ENCODE assay signal across 8 cellular contexts in genomic region chr2:46298272-46298521, GRCh38. TPM values are rescaled to one million over a fixed set of nuclear protein-coding genes. Genes with fewer than 3 reads are reported as not detected.
A peak's percentile ranks its signal among the peaks of the same experiment; 100 is the strongest.
DNase-seq lines count a peak whose midpoint lies in the region; ATAC-seq, FAIRE-seq and TF ChIP-seq lines count a peak whose summit lies in the region.

No MANE protein-coding gene starts in this region.

- TF ChIP-seq RAD21 in GM12878 (IDR thresholded peaks at IDR 0.05; ENCODE audit: insufficient read depth, low read depth, low read length) (no peak), liver (IDR thresholded peaks at IDR 0.05) (no peak)

- 23% methylated on average over 19 of the region's 19 CpGs for WGBS in GM12878 (ENCODE audit: insufficient coverage, insufficient replicate concordance, low lambda C conversion rate, missing lambda C conversion rate)
- WGBS in liver = under 1% methylated on average over 19 of the region's 19 CpGs

- no TSS peak for BruUV-seq in GM12878 (replicated peaks; lab: Mats Ljungman, UMichigan)

- DNase-seq in LNCaP clone FGC (ENCODE audit: low read depth) (no peak), GM12878 (ENCODE audit: low read depth, low spot score) (no peak), frontal cortex (ENCODE audit: low spot score in 2 of 2) (no peak), GM13976 (ENCODE audit: low spot score) (no peak), activated gamma-delta T cell treated with Interleukin-2 at 50 U/mL for 16 hours (no peak), NCI-H2081 treated with DMSO at 0.1 percent for 48 hours (lab: John Stamatoyannopoulos, UW) (no peak)

- in situ Hi-C loops in GM12878 (cut with MboI) (no loop called here), GM13976 (cut with MboI; ENCODE audit: low sequenced_read_pairs, unreplicated experiment) (no loop called here)

- H3K4me3 ChIP-seq in LNCaP clone FGC (ENCODE audit: low read depth, low read length) = peak overlapping the region; percentile 57
- no peak overlapping the region; the same call in 1 of the 2 replicates for H3K4me3 ChIP-seq in GM12878
- H3K4me3 ChIP-seq in liver (ENCODE audit: low read depth in 1 of 3, low read length in 3 of 3) = peak overlapping the region; percentile 72 to 93 (median 89)
- peak overlapping the region; percentile 53 to 82 for H3K4me3 ChIP-seq in stomach smooth muscle (ENCODE audit: low read length in 2 of 2)

- H3K79me2 ChIP-seq in GM12878 (ENCODE audit: control insufficient read depth, insufficient read depth, low read length) = no peaks in the 10 kb centered on the region

- RAD21 ChIA-PET in GM12878 (lab: Charles Lee; ENCODE audit: unreplicated experiment) = interaction anchor here (1.3 to 1.8 kb wide), 2 partner anchors 67 to 235 kb away, joined by 5 to 29 read pairs; no protein-coding TSS in a partner anchor

- FAIRE-seq in GM12878 (lab: Jason Lieb, UNC) = no peak
- no peak for FAIRE-seq in frontal cortex (lab: Jason Lieb, UNC)

- TF ChIP-seq CTCF in LNCaP clone FGC (IDR thresholded peaks at IDR 0.05; ENCODE audit: control insufficient read depth, extremely low read depth, insufficient read depth) (no peak), GM12878 (IDR thresholded peaks at IDR 0.05 in 2 of 3, conservative IDR thresholded peaks at IDR 0.05 in 1 of 3; ENCODE audit: control insufficient read depth in 2 of 3, extremely low read depth in 1 of 3, insufficient read depth in 1 of 3, low read depth in 3 of 3, low read length in 3 of 3) (no peak), liver (IDR thresholded peaks at IDR 0.05; ENCODE audit: low read depth, low read length, missing input control) (no peak), GM13976 (IDR thresholded peaks at IDR 0.05; ENCODE audit: borderline replicate concordance, control extremely low read depth, extremely low read depth, insufficient read depth, missing control alignments) (no peak)

- POLR2A ChIA-PET in GM12878 (lab: Charles Lee) = interaction anchor here (0.8 to 1.8 kb wide), 2 partner anchors 67 to 69 kb away, joined by 3 to 6 read pairs; no protein-coding TSS in a partner anchor

- ATAC-seq in GM12878 = no peak

- H4K20me1 ChIP-seq in GM12878 (ENCODE audit: control insufficient read depth, insufficient read depth) = no peaks in the 10 kb centered on the region

- SMC1A ChIA-PET in GM12878 (lab: Charles Lee; ENCODE audit: uncharacterized antibody, unreplicated experiment) = interaction anchor here (1.5 to 2.3 kb wide), 3 partner anchors 15 to 71 kb away, joined by 3 to 9 read pairs (median 9); no protein-coding TSS in a partner anchor

- H3K9ac ChIP-seq in GM12878 (ENCODE audit: control insufficient read depth, insufficient read depth, low read length) = no peak overlapping the region
- peak overlapping the region; percentile 73 to 88 for H3K9ac ChIP-seq in liver (ENCODE audit: low read depth in 1 of 2, low read length in 2 of 2)
- H3K9ac ChIP-seq in stomach smooth muscle (ENCODE audit: low read length in 2 of 2) = peak overlapping the region; percentile 62 to 76

- H3K27me3 ChIP-seq in GM12878 (replicated peaks in 1 of 2; ENCODE audit: control insufficient read depth in 2 of 2, insufficient read depth in 2 of 2, low read length in 1 of 2) (peaks cover 5 to 32% of the 10 kb centered on the region in 2 experiments), liver (ENCODE audit: control insufficient read depth in 4 of 4, insufficient read depth in 4 of 4, low read length in 3 of 4) (no peaks in the 10 kb centered on the region), stomach smooth muscle (ENCODE audit: control insufficient read depth in 1 of 2, insufficient read depth in 2 of 2, low read length in 2 of 2) (peaks cover 14 to 46% of the 10 kb centered on the region in 2 donors)

- H3K36me3 ChIP-seq in GM12878 (ENCODE audit: control insufficient read depth in 2 of 2, insufficient read depth in 2 of 2, low read length in 1 of 2) (no peaks in the 10 kb centered on the region), liver (ENCODE audit: control insufficient read depth in 4 of 4, insufficient read depth in 3 of 4, low read depth in 1 of 4, low read length in 3 of 4) (no peaks in the 10 kb centered on the region), stomach smooth muscle (ENCODE audit: control insufficient read depth in 2 of 2, insufficient read depth in 2 of 2, low read length in 2 of 2) (no peaks in the 10 kb centered on the region)

- no peak overlapping the region for H3K27ac ChIP-seq in GM12878 (ENCODE audit: control insufficient read depth, insufficient read depth)
- H3K27ac ChIP-seq in liver (ENCODE audit: low read depth in 1 of 2, low read length in 2 of 2) = peak overlapping the region; percentile 98 to 99
- H3K27ac ChIP-seq in stomach smooth muscle (ENCODE audit: low read length) = peak overlapping the region; percentile 46

- H3K9me3 ChIP-seq in GM12878 (replicated peaks; ENCODE audit: control insufficient read depth, insufficient read depth, low read length) (no peaks in the 10 kb centered on the region; the same call in 2 of the 3 replicates), liver (ENCODE audit: control insufficient read depth in 4 of 4, low read length in 3 of 4) (no peaks in the 10 kb centered on the region), stomach smooth muscle (ENCODE audit: control insufficient read depth in 2 of 2, low read length in 2 of 2) (no peaks in the 10 kb centered on the region)

- peak overlapping the region; percentile 96 for H3K4me2 ChIP-seq in GM12878 (ENCODE audit: control insufficient read depth, insufficient read depth)

- intact Hi-C loops in GM12878 (cut with micrococcal nuclease; ENCODE audit: unreplicated experiment) = loop anchor here (5.0 kb wide), 3 partner anchors 61 to 236 kb away; no protein-coding TSS in a partner anchor

- H3K4me1 ChIP-seq in GM12878 (ENCODE audit: control insufficient read depth, insufficient read depth, low read length) = peaks cover 8% of the 10 kb centered on the region
- peaks cover 4 to 36% (median 16%) of the 10 kb centered on the region in 4 donors for H3K4me1 ChIP-seq in liver (ENCODE audit: control insufficient read depth in 4 of 4, insufficient read depth in 4 of 4, low read length in 3 of 4)
- H3K4me1 ChIP-seq in stomach smooth muscle (ENCODE audit: control insufficient read depth, insufficient read depth, low read length) = peaks cover 35% of the 10 kb centered on the region

- no peak for TF ChIP-seq POLR2A in GM12878 (IDR thresholded peaks at IDR 0.05; ENCODE audit: low read depth, low read length)

- peak overlapping the region; percentile 24; the same call in 1 of the 2 replicates for H2AFZ ChIP-seq in GM12878 (ENCODE audit: control insufficient read depth, low read depth, low read length)

- CTCF ChIA-PET in GM12878 (lab: Yijun Ruan, JAX) = interaction anchor here (1.0 to 3.2 kb wide), 3 partner anchors 45 to 235 kb away, joined by 4 to 19 read pairs (median 9); no protein-coding TSS in a partner anchor

- no peak for TF ChIP-seq EP300 in GM12878 (IDR thresholded peaks at IDR 0.05; ENCODE audit: borderline replicate concordance in 1 of 2, control insufficient read depth in 1 of 2, low read depth in 2 of 2, low read length in 2 of 2)

TF ChIP-seq in GM12878, 131 proteins besides CTCF, POLR2A, EP300 and RAD21:
- no peak for TF ChIP-seq CHD1 (IDR thresholded peaks at IDR 0.05; ENCODE audit: low read depth, low read length)
- no peak for TF ChIP-seq SP1 (IDR thresholded peaks at IDR 0.05; ENCODE audit: low read depth, low read length)
- TF ChIP-seq EZH2 (IDR thresholded peaks at IDR 0.05; ENCODE audit: borderline replicate concordance, control insufficient read depth, low read depth, low read length) = peak; percentile 79; the same call in 1 of the 2 replicates

TF ChIP-seq in liver, 16 proteins besides CTCF, POLR2A, EP300 and RAD21 (continues in another document):
- no peak for TF ChIP-seq YY1 (IDR thresholded peaks at IDR 0.05)
- TF ChIP-seq EGR1 (IDR thresholded peaks at IDR 0.05; ENCODE audit: low read depth in 2 of 2) = no peak

RNA-seq across cellular contexts. Expression of gene EPAS1, which starts 1.0 kb away (rescaled TPM):
- total RNA-seq in GM12878 (2013; cell fraction: nucleolus; rRNA removed) = 17.2 and 18.5 TPM in 2 replicates
- total RNA-seq in GM12878 (2014; rRNA removed) = 1.3 and 1.5 TPM in 2 replicates
- 0.18 and 0.51 TPM in 2 replicates for total RNA-seq in GM12878 (2014; rRNA removed; fragmentation: Illumina TruSeq; extraction: Trizol)
- 1.5 and 2.5 TPM in 2 replicates for total RNA-seq in GM12878 (2021)
- 0.07 TPM for polyA plus RNA-seq in GM12878 (2011; ENCODE audit: low read depth)
- polyA plus RNA-seq in GM12878 (2011; rRNA removed) = 7.0 and 22.0 TPM in 2 replicates
- polyA plus RNA-seq in GM12878 (2011; cell fraction: cytosol; rRNA removed) = 7.8 and 12.6 TPM in 2 replicates
- polyA plus RNA-seq in GM12878 (2011; cell fraction: nucleus; rRNA removed) = 25.0 and 34.5 TPM in 2 replicates
- polyA plus RNA-seq in GM12878 (2012) = 0.30 and 0.76 TPM in 2 replicates
- 0.95 and 1.3 TPM in 2 replicates for polyA plus RNA-seq in GM12878 (2014; fragmentation: Illumina TruSeq; extraction: Trizol)
- under 1 TPM in 1 of 2 experiments, not detected in 1; 0.11 TPM for polyA plus RNA-seq in GM12878 (2014; fragmentation: Nextera tagmentation; extraction: Ambion mirVana)
- polyA plus RNA-seq in GM12878 (2014; rRNA removed) = 0.69 and 1.3 TPM in 2 replicates
- polyA plus RNA-seq in GM12878 (2016; fragmentation: Nextera tagmentation; extraction: Ambion mirVana) = under 1 TPM; 0.23 to 0.62 TPM
- polyA minus RNA-seq in GM12878 (2011; rRNA and poly(A)+ RNA removed) = 13.5 and 20.9 TPM in 2 replicates
- polyA minus RNA-seq in GM12878 (2011; cell fraction: cytosol; rRNA and poly(A)+ RNA removed) = 13.9 and 15.5 TPM in 2 replicates
- 15.7 and 27.0 TPM in 2 replicates for polyA minus RNA-seq in GM12878 (2011; cell fraction: nucleus; rRNA and poly(A)+ RNA removed)
- total RNA-seq in liver = 100 to 1,000 TPM in 1 of 2 donors, 10 to 100 TPM in 1; 51.5 to 193 TPM
- 10 to 100 TPM; 26.2 to 70.7 TPM for polyA plus RNA-seq in liver
- total RNA-seq in frontal cortex = 3.7 TPM
